Comparison of ENCODE assay signal across 1 cellular context in genomic region chr20:62370115-62370806, GRCh38.
TF ChIP-seq lines count a peak whose summit lies in the region.

No MANE protein-coding gene starts in this region.

TF ChIP-seq in HepG2, 621 proteins besides CTCF, POLR2A, EP300 and RAD21 (continued from another document and continues in another):
- TF ChIP-seq ARID4A (CRISPR knock-in tag; IDR thresholded peaks at IDR 0.05; ENCODE audit: borderline replicate concordance), result peak; percentile 51; the same call in 1 of the 2 replicates
- no peak for TF ChIP-seq GLI4 (CRISPR knock-in tag; IDR thresholded peaks at IDR 0.05; ENCODE audit: borderline replicate concordance)
- TF ChIP-seq ZBTB7A (CRISPR knock-in tag; IDR thresholded peaks at IDR 0.05), result 0 out of 2 replicates have a peak, but pooled peaks have one; percentile 17
- TF ChIP-seq ZFP41 (CRISPR knock-in tag; IDR thresholded peaks at IDR 0.05; ENCODE audit: borderline replicate concordance), result no peak
- TF ChIP-seq GATAD1 (CRISPR knock-in tag; IDR thresholded peaks at IDR 0.05), result no peak
- TF ChIP-seq NCOA1 (CRISPR knock-in tag; IDR thresholded peaks at IDR 0.05), result peak; percentile 24; the same call in 1 of the 2 replicates
- no peak for TF ChIP-seq CENPX (CRISPR knock-in tag; IDR thresholded peaks at IDR 0.05)
- TF ChIP-seq FOXO4 (CRISPR knock-in tag; conservative IDR thresholded peaks at IDR 0.05), result 0 out of 2 replicates have a peak, but pooled peaks have one; percentile 83
- no peak for TF ChIP-seq GPN1 (CRISPR knock-in tag; IDR thresholded peaks at IDR 0.05; ENCODE audit: borderline replicate concordance)
- TF ChIP-seq ZBTB20 (CRISPR knock-in tag; IDR thresholded peaks at IDR 0.05; ENCODE audit: borderline replicate concordance, low read depth), result no peak
- TF ChIP-seq CAMTA2 (CRISPR knock-in tag; IDR thresholded peaks at IDR 0.05; ENCODE audit: borderline replicate concordance), result 0 out of 2 replicates have a peak, but pooled peaks have one; percentile 38
- no peak for TF ChIP-seq ZNF800 (CRISPR knock-in tag; IDR thresholded peaks at IDR 0.05)
- TF ChIP-seq MAZ (IDR thresholded peaks at IDR 0.05; ENCODE audit: borderline replicate concordance, low read depth, low read length), result no peak
- TF ChIP-seq MAZ (CRISPR knock-in tag; IDR thresholded peaks at IDR 0.05; ENCODE audit: low read depth), result peak; percentile 84
- peak; percentile 32; the same call in 1 of the 2 replicates for TF ChIP-seq ZNF101 (CRISPR knock-in tag; IDR thresholded peaks at IDR 0.05; ENCODE audit: borderline replicate concordance, low read depth)
- TF ChIP-seq FOSL2 (CRISPR knock-in tag; IDR thresholded peaks at IDR 0.05), result peak; percentile 86
- peak; percentile 53; the same call in 1 of the 2 replicates for TF ChIP-seq TGIF2 (CRISPR knock-in tag; IDR thresholded peaks at IDR 0.05)
- no peak for TF ChIP-seq ZBED4 (CRISPR knock-in tag; IDR thresholded peaks at IDR 0.05; ENCODE audit: borderline replicate concordance)
- TF ChIP-seq HHEX (CRISPR knock-in tag; IDR thresholded peaks at IDR 0.05), result 0 out of 2 replicates have a peak, but pooled peaks have one; percentile 21
- no peak for TF ChIP-seq MBD4 (IDR thresholded peaks at IDR 0.05; ENCODE audit: borderline replicate concordance, low read length)
- peak; percentile 41; the same call in 1 of the 2 replicates for TF ChIP-seq ZNF574 (CRISPR knock-in tag; IDR thresholded peaks at IDR 0.05)
- no peak for TF ChIP-seq POGK (CRISPR knock-in tag; conservative IDR thresholded peaks at IDR 0.05)
- TF ChIP-seq CERS6 (CRISPR knock-in tag; IDR thresholded peaks at IDR 0.05), result no peak
- TF ChIP-seq SIX1 (CRISPR knock-in tag; IDR thresholded peaks at IDR 0.05; ENCODE audit: borderline replicate concordance), result 0 out of 2 replicates have a peak, but pooled peaks have one; percentile 23
- no peak for TF ChIP-seq ZNF879 (CRISPR knock-in tag; IDR thresholded peaks at IDR 0.05)
- TF ChIP-seq RARA (CRISPR knock-in tag; IDR thresholded peaks at IDR 0.05), result peak; percentile 90
- TF ChIP-seq KLF11 (CRISPR knock-in tag; IDR thresholded peaks at IDR 0.05), result 0 out of 2 replicates have a peak, but pooled peaks have one; percentile 39
- no peak for TF ChIP-seq RFXANK (CRISPR knock-in tag; IDR thresholded peaks at IDR 0.05)
- TF ChIP-seq KLF12 (CRISPR knock-in tag; IDR thresholded peaks at IDR 0.05; ENCODE audit: borderline replicate concordance), result 0 out of 2 replicates have a peak, but pooled peaks have one; percentile 29
- no peak for TF ChIP-seq JUNB (CRISPR knock-in tag; IDR thresholded peaks at IDR 0.05; ENCODE audit: borderline replicate concordance)
- TF ChIP-seq ZNF280B (CRISPR knock-in tag; IDR thresholded peaks at IDR 0.05; ENCODE audit: borderline replicate concordance), result no peak
- no peak for TF ChIP-seq U2AF2 (IDR thresholded peaks at IDR 0.05; ENCODE audit: low read depth, low read length)
- no peak for TF ChIP-seq ZNF281 (CRISPR knock-in tag; IDR thresholded peaks at IDR 0.05; ENCODE audit: borderline replicate concordance)
- no peak for TF ChIP-seq SRSF9 (IDR thresholded peaks at IDR 0.05; ENCODE audit: borderline replicate concordance, insufficient read depth, low read depth, low read length, poor library complexity, severe bottlenecking)
- TF ChIP-seq MTF2 (CRISPR knock-in tag; IDR thresholded peaks at IDR 0.05; ENCODE audit: borderline replicate concordance), result peak; percentile 86
